In genomic region chr1:85088408-85088784, GRCh38 we compare ENCODE assay signal across 23 cellular contexts.
"Had no signal": no experiment of that assay in that cellular context is flagged by ENCODE, and none has a peak within 500 bp of the region (broad histone marks: within the 10 kb centered on the region; RNA-seq: fewer than 3 reads in every experiment).

No MANE protein-coding gene starts in this region.

- H3K27me3 ChIP-seq: breast epithelium had no signal

- H3K4me2 ChIP-seq: KMS-11 had no signal

- H3K4me3 ChIP-seq: breast epithelium had no signal

- H3K27ac ChIP-seq: breast epithelium, KMS-11 had no signal

- H3K4me1 ChIP-seq: breast epithelium had no signal

- H3K36me3 Mint-ChIP-seq: activated naive CD4-positive, alpha-beta T cell treated with anti-CD3 and anti-CD28 coated beads, Interleukin-2, amount 10 ng/mL, durations not matched to agents 7 days and 5 days had no signal

- H3K4me3 Mint-ChIP-seq: activated B cell treated with CpG ODN at 0.5 μM for 24 hours; activated CD4-positive, alpha-beta memory T cell treated with anti-CD3 and anti-CD28 coated beads, Interleukin-2, amount 10 ng/mL, durations not matched to agents 7 days and 5 days; activated naive CD4-positive, alpha-beta T cell treated with anti-CD3 and anti-CD28 coated beads, Interleukin-2, amount 10 ng/mL, durations not matched to agents 7 days and 5 days; activated naive CD8-positive, alpha-beta T cell treated with anti-CD3 and anti-CD28 coated beads for 36 hours; T-helper 1 cell treated with Interleukin-12 subunit alpha and Interleukin-12 subunit beta and Interleukin-4 antibody, amounts not matched to agents 30 μg/mL and 1 μg/mL, for 36 hours had no signal

- H3K36me3 ChIP-seq: breast epithelium had no signal

- H3K9me3 Mint-ChIP-seq: activated B cell treated with CpG ODN at 0.5 μM for 24 hours; activated CD4-positive, alpha-beta memory T cell treated with anti-CD3 and anti-CD28 coated beads, Interleukin-2, amount 10 ng/mL, durations not matched to agents 7 days and 5 days; activated naive CD4-positive, alpha-beta T cell treated with anti-CD3 and anti-CD28 coated beads, Interleukin-2, amount 10 ng/mL, durations not matched to agents 7 days and 5 days; activated naive CD8-positive, alpha-beta T cell treated with anti-CD3 and anti-CD28 coated beads for 36 hours; activated T-helper 2 cell treated with anti-CD3 and anti-CD28 coated beads, Interferon-gamma antibody, Interleukin-2, Interleukin-4, amounts not matched to agents 10 μg/mL and 5 μg/mL and 100 μg/mL, durations not matched to agents 14 hours and 24 hours and 36 hours; T-helper 1 cell treated with Interleukin-12 subunit alpha and Interleukin-12 subunit beta and Interleukin-4 antibody, amounts not matched to agents 30 μg/mL and 1 μg/mL, for 36 hours had no signal

- DNase-seq: activated B cell treated with CpG ODN at 0.5 μM for 24 hours; activated CD4-positive, alpha-beta memory T cell treated with anti-CD3 and anti-CD28 coated beads, Interleukin-2, amount 10 ng/mL, durations not matched to agents 7 days and 5 days; activated CD4-positive, alpha-beta T cell treated with anti-CD3 and anti-CD28 coated beads for 1 hour; activated CD4-positive, alpha-beta T cell treated with anti-CD3 and anti-CD28 coated beads, Interleukin-2, amount 50 U/mL, for 1 hour; activated gamma-delta T cell treated with Interleukin-2 at 50 U/mL for 16 hours; activated naive CD4-positive, alpha-beta T cell treated with anti-CD3 and anti-CD28 coated beads, Interleukin-2, amount 10 ng/mL, durations not matched to agents 7 days and 5 days; activated naive CD8-positive, alpha-beta T cell treated with anti-CD3 and anti-CD28 coated beads for 36 hours; activated T-cell treated with anti-CD3 and anti-CD28 coated beads for 4 hours; activated T-cell treated with anti-CD3 and anti-CD28 coated beads, Interleukin-2, amount 50 U/mL, for 48 hours; anterior cingulate cortex; caudate nucleus; MM.1S; NCI-H1105; NCI-H1436; NCI-H1694 treated with DMSO at 0.1 percent for 48 hours; NCI-H2029 treated with DMSO at 0.1 percent for 48 hours; NCI-H510A treated with DMSO at 0.1 percent for 48 hours; SHP77 treated with DMSO at 0.1 percent for 48 hours; T-helper 9 cell had no signal

- H3K27ac Mint-ChIP-seq: activated B cell treated with CpG ODN at 0.5 μM for 24 hours; activated CD4-positive, alpha-beta memory T cell treated with anti-CD3 and anti-CD28 coated beads, Interleukin-2, amount 10 ng/mL, durations not matched to agents 7 days and 5 days; activated naive CD4-positive, alpha-beta T cell treated with anti-CD3 and anti-CD28 coated beads, Interleukin-2, amount 10 ng/mL, durations not matched to agents 7 days and 5 days; activated naive CD8-positive, alpha-beta T cell treated with anti-CD3 and anti-CD28 coated beads for 36 hours; activated T-helper 2 cell treated with anti-CD3 and anti-CD28 coated beads, Interferon-gamma antibody, Interleukin-2, Interleukin-4, amounts not matched to agents 10 μg/mL and 5 μg/mL and 100 μg/mL, durations not matched to agents 14 hours and 24 hours and 36 hours; T-helper 1 cell treated with Interleukin-12 subunit alpha and Interleukin-12 subunit beta and Interleukin-4 antibody, amounts not matched to agents 30 μg/mL and 1 μg/mL, for 36 hours had no signal

- H3K9ac ChIP-seq: KMS-11 had no signal

- H3K9me3 ChIP-seq: breast epithelium had no signal
